ENCODE assay signal across 1 cellular context in the genomic region with DNA sequence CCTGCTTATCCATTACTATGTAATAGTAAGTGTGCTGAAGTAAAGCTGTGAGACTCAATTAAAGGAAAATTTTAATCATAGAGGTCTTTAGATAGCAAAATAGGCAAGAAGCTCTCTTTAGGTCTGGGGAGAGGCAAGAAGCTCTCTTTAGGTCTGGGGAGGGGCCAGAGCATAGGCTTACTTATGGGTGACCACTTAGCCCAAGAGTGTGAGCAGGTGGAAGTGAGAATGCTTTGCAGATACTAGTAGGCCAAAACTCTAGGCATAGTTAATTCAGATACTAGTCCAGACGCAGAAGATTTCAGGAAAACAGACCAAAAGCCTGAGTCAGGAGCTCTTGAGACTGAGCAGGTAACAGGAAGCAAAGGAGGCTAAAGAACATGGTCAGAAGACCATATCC.
TF ChIP-seq lines count a peak whose summit lies in the region.

No MANE protein-coding gene starts in this region.

TF ChIP-seq in WTC11, 78 proteins besides CTCF, POLR2A, EP300 and RAD21:
- TF ChIP-seq, protein P1, sequence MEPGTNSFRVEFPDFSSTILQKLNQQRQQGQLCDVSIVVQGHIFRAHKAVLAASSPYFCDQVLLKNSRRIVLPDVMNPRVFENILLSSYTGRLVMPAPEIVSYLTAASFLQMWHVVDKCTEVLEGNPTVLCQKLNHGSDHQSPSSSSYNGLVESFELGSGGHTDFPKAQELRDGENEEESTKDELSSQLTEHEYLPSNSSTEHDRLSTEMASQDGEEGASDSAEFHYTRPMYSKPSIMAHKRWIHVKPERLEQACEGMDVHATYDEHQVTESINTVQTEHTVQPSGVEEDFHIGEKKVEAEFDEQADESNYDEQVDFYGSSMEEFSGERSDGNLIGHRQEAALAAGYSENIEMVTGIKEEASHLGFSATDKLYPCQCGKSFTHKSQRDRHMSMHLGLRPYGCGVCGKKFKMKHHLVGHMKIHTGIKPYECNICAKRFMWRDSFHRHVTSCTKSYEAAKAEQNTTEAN (CRISPR knock-in tag; IDR thresholded peaks at IDR 0.05): no peak
- TF ChIP-seq, protein P2, sequence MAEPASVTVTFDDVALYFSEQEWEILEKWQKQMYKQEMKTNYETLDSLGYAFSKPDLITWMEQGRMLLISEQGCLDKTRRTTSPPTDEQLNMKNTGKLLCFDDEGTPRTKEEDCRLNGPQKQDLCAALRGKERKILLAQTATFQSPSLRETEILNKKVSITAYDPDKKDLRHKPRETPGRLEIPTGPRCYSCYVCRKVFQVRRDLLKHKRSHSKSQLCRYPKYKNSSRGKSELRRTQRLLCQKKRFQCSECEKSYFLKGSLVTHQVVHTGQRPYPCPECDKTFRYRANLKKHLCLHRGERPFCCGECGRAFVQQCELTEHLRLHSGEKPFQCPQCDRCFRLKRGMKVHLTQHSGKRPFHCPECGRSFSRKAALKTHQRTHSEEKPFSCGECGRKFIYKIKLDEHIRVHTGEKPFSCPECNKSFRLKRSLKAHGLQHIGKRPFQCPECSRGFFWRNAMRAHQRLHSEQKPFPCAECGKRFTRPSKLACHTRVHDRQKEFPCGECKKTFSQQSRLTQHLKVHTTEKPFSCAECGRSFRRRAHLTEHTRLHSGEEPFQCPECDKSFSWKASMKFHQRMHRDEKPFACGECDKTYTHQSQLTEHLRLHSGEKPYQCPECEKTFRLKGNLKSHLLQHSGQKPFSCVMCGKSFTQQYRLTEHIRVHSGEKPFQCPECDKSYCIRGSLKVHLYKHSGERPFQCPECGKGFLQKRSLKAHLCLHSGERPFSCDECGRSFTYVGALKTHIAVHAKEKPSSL (CRISPR knock-in tag; conservative IDR thresholded peaks at IDR 0.05): no peak
- TF ChIP-seq, protein P3, sequence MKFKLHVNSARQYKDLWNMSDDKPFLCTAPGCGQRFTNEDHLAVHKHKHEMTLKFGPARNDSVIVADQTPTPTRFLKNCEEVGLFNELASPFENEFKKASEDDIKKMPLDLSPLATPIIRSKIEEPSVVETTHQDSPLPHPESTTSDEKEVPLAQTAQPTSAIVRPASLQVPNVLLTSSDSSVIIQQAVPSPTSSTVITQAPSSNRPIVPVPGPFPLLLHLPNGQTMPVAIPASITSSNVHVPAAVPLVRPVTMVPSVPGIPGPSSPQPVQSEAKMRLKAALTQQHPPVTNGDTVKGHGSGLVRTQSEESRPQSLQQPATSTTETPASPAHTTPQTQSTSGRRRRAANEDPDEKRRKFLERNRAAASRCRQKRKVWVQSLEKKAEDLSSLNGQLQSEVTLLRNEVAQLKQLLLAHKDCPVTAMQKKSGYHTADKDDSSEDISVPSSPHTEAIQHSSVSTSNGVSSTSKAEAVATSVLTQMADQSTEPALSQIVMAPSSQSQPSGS (CRISPR knock-in tag; IDR thresholded peaks at IDR 0.05; ENCODE audit: borderline replicate concordance, low read depth): no peak
- TF ChIP-seq NFATC4 (CRISPR knock-in tag; IDR thresholded peaks at IDR 0.05) (no peak), NFYB (CRISPR knock-in tag; conservative IDR thresholded peaks at IDR 0.05; ENCODE audit: low read depth) (no peak), ZNF232 (CRISPR knock-in tag; IDR thresholded peaks at IDR 0.05) (no peak), OVOL2 (CRISPR knock-in tag; IDR thresholded peaks at IDR 0.05; ENCODE audit: borderline replicate concordance) (no peak), ELF4 (CRISPR knock-in tag; IDR thresholded peaks at IDR 0.05; ENCODE audit: low read depth) (no peak)
- TF ChIP-seq, protein P4, sequence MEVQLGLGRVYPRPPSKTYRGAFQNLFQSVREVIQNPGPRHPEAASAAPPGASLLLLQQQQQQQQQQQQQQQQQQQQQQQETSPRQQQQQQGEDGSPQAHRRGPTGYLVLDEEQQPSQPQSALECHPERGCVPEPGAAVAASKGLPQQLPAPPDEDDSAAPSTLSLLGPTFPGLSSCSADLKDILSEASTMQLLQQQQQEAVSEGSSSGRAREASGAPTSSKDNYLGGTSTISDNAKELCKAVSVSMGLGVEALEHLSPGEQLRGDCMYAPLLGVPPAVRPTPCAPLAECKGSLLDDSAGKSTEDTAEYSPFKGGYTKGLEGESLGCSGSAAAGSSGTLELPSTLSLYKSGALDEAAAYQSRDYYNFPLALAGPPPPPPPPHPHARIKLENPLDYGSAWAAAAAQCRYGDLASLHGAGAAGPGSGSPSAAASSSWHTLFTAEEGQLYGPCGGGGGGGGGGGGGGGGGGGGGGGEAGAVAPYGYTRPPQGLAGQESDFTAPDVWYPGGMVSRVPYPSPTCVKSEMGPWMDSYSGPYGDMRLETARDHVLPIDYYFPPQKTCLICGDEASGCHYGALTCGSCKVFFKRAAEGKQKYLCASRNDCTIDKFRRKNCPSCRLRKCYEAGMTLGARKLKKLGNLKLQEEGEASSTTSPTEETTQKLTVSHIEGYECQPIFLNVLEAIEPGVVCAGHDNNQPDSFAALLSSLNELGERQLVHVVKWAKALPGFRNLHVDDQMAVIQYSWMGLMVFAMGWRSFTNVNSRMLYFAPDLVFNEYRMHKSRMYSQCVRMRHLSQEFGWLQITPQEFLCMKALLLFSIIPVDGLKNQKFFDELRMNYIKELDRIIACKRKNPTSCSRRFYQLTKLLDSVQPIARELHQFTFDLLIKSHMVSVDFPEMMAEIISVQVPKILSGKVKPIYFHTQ (CRISPR knock-in tag; IDR thresholded peaks at IDR 0.05): no peak
- TF ChIP-seq, protein P5, sequence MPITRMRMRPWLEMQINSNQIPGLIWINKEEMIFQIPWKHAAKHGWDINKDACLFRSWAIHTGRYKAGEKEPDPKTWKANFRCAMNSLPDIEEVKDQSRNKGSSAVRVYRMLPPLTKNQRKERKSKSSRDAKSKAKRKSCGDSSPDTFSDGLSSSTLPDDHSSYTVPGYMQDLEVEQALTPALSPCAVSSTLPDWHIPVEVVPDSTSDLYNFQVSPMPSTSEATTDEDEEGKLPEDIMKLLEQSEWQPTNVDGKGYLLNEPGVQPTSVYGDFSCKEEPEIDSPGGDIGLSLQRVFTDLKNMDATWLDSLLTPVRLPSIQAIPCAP (CRISPR knock-in tag; IDR thresholded peaks at IDR 0.05): no peak
- TF ChIP-seq, protein P6, sequence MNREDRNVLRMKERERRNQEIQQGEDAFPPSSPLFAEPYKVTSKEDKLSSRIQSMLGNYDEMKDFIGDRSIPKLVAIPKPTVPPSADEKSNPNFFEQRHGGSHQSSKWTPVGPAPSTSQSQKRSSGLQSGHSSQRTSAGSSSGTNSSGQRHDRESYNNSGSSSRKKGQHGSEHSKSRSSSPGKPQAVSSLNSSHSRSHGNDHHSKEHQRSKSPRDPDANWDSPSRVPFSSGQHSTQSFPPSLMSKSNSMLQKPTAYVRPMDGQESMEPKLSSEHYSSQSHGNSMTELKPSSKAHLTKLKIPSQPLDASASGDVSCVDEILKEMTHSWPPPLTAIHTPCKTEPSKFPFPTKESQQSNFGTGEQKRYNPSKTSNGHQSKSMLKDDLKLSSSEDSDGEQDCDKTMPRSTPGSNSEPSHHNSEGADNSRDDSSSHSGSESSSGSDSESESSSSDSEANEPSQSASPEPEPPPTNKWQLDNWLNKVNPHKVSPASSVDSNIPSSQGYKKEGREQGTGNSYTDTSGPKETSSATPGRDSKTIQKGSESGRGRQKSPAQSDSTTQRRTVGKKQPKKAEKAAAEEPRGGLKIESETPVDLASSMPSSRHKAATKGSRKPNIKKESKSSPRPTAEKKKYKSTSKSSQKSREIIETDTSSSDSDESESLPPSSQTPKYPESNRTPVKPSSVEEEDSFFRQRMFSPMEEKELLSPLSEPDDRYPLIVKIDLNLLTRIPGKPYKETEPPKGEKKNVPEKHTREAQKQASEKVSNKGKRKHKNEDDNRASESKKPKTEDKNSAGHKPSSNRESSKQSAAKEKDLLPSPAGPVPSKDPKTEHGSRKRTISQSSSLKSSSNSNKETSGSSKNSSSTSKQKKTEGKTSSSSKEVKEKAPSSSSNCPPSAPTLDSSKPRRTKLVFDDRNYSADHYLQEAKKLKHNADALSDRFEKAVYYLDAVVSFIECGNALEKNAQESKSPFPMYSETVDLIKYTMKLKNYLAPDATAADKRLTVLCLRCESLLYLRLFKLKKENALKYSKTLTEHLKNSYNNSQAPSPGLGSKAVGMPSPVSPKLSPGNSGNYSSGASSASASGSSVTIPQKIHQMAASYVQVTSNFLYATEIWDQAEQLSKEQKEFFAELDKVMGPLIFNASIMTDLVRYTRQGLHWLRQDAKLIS (CRISPR knock-in tag; IDR thresholded peaks at IDR 0.05; ENCODE audit: borderline replicate concordance): no peak
